In genomic region chr2:64524604-64525322, GRCh38 we compare ENCODE assay signal across 8 cellular contexts. TPM values are rescaled to one million over a fixed set of nuclear protein-coding genes. Genes with fewer than 3 reads are reported as not detected.
DNase-seq lines count a peak whose midpoint lies in the region; ATAC-seq and TF ChIP-seq lines count a peak whose summit lies in the region.

No MANE protein-coding gene starts in this region.

- H3K27ac ChIP-seq in Peyer's patch, result peak overlapping the region; percentile 90 to 98 (median 97)
- H3K27ac ChIP-seq in iPS-20b (ENCODE audit: low read length), result no peak overlapping the region

- H3K9me3 ChIP-seq in Peyer's patch (no peaks in the 10 kb centered on the region), iPS-20b (ENCODE audit: insufficient read depth, low read depth, low read length) (no peaks in the 10 kb centered on the region)

- ATAC-seq in HG02884 (IDR thresholded peaks at IDR 0.05; ENCODE audit: unreplicated experiment), result peak; percentile 3
- ATAC-seq in HG02870 (IDR thresholded peaks at IDR 0.05; ENCODE audit: unreplicated experiment), result no peak

- H3K36me3 ChIP-seq in Peyer's patch, result no peaks in the 10 kb centered on the region
- no peaks in the 10 kb centered on the region for H3K36me3 ChIP-seq in iPS-20b (ENCODE audit: insufficient read depth, low read depth, low read length)

- H3K9ac ChIP-seq in iPS-20b (ENCODE audit: low read depth, low read length), result peak overlapping the region; percentile 69; the same call in 1 of the 2 replicates

- H3K4me3 ChIP-seq in Peyer's patch (peak overlapping the region; percentile 65 to 97 (median 92)), astrocyte of the cerebellum (ENCODE audit: low read depth, low read length) (peak overlapping the region; percentile 96), iPS-20b (ENCODE audit: low read length) (peak overlapping the region; percentile 82)

- DNase-seq in NCI-H146 (lab: John Stamatoyannopoulos, UW) (peak; percentile 58), NCI-H146 treated with DMSO at 0.1 percent for 48 hours (lab: John Stamatoyannopoulos, UW; ENCODE audit: unreplicated experiment) (no peak), Peyer's patch (peak in 2 of 3 donors; percentile 45 to 59), astrocyte of the cerebellum (ENCODE audit: low read depth) (no peak)
- DNase-seq in stimulated activated CD4-positive, alpha-beta T cell treated with anti-CD3 and anti-CD28 coated beads, Interleukin-12 subunit alpha, Interleukin-12 subunit beta, amount 100 ng/mL, for 24 hours (ENCODE audit: low read depth in 2 of 2), result peak; percentile 14 to 16

- no peaks in the 10 kb centered on the region for H3K27me3 ChIP-seq in Peyer's patch
- H3K27me3 ChIP-seq in iPS-20b (ENCODE audit: insufficient read depth, low read length), result no peaks in the 10 kb centered on the region

- in situ Hi-C loops in astrocyte of the cerebellum (cut with HindIII; ENCODE audit: low sequenced_read_pairs), result no loop called here

- H3K4me1 ChIP-seq in Peyer's patch, result peaks cover 0 to 8% (median 3%) of the 10 kb centered on the region in 4 donors
- H3K4me1 ChIP-seq in iPS-20b (ENCODE audit: insufficient read depth, low read length), result peaks cover 5% of the 10 kb centered on the region; the same call in 1 of the 2 replicates

- TF ChIP-seq CTCF in Peyer's patch (IDR thresholded peaks at IDR 0.05) (no peak), astrocyte of the cerebellum (IDR thresholded peaks at IDR 0.05; ENCODE audit: low read depth, low read length, missing control alignments) (no peak)

- TF ChIP-seq POLR2A in Peyer's patch (IDR thresholded peaks at IDR 0.05), result no peak

RNA-seq across cellular contexts. Expression of gene AFTPH, which starts 0.6 kb away (rescaled TPM):
- total RNA-seq in Peyer's patch, result 10 to 100 TPM; 41.7 to 79.0 (median 69.3) TPM

Comparison
In these comparisons a context has a peak if more than half of its experiments do, and no peak if none do; other contexts are left out.
1. DNase-seq: peak in NCI-H146 (single experiment), Peyer's patch (2 of 3) and stimulated activated CD4-positive, alpha-beta T cell treated with anti-CD3 and anti-CD28 coated beads, Interleukin-12 subunit alpha, Interleukin-12 subunit beta, amount 100 ng/mL, for 24 hours (2 of 2); none in NCI-H146 treated with DMSO at 0.1 percent for 48 hours (single experiment) and astrocyte of the cerebellum (single experiment).
2. Peak in every context shown above with its lines, with median percentiles within 50 percentile points of each other: H3K4me3 ChIP-seq.